1 cellular context compared by ENCODE assay signal in genomic region chr22:17272511-17272991, GRCh38.
TF ChIP-seq lines count a peak whose summit lies in the region.

No MANE protein-coding gene starts in this region.

TF ChIP-seq in GM23338, 12 proteins besides CTCF, POLR2A, EP300 and RAD21 (continued from another document):
- peak; percentile 56; the same call in 1 of the 2 replicates for TF ChIP-seq ZNF462 (CRISPR knock-in tag; IDR thresholded peaks at IDR 0.05)
- TF ChIP-seq JUNB (IDR thresholded peaks at IDR 0.05; ENCODE audit: unreplicated experiment), result no peak
- TF ChIP-seq ZNF331 (CRISPR knock-in tag; IDR thresholded peaks at IDR 0.05; ENCODE audit: low read depth), result no peak
- no peak for TF ChIP-seq ZNF114 (CRISPR knock-in tag; IDR thresholded peaks at IDR 0.05)
